Comparison of ENCODE assay signal across 20 cellular contexts in the genomic region with DNA sequence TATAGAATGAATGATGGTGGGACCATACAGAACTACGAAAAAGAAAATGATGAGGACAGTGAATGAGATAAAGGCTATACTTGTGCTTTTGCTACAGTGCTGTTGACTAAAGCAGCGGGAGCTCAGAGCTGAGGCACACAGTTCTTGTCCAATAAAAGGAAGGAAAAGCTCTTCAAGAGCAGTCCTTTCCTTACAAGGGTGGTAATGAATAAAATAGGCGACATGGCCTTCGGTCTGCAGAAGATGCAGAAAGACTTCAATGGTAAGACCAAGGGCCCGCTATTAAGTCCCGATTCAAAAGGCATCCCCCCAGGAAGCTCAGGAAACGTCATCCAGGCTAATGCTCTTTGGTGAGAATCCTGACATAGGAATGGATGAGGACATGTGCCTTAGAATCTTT. TPM values are rescaled to one million over a fixed set of nuclear protein-coding genes. Genes with fewer than 3 reads are reported as not detected.
"Had no signal": no experiment of that assay in that cellular context is flagged by ENCODE, and none has a peak within 500 bp of the region (broad histone marks: within the 10 kb centered on the region; RNA-seq: fewer than 3 reads in every experiment).

No MANE protein-coding gene starts in this region.

- H3K36me3 ChIP-seq: right atrium auricular region, upper lobe of left lung, vagina had no signal

- H2AFZ ChIP-seq: hepatocyte had no signal

- FAIRE-seq: kidney, small intestine had no signal

- H3K27me3 ChIP-seq: dorsolateral prefrontal cortex, hepatocyte, right atrium auricular region, upper lobe of left lung, vagina had no signal

- H3K9me3 ChIP-seq: right atrium auricular region, upper lobe of left lung, vagina had no signal

- ATAC-seq: left colon; left ventricle myocardium superior; naive thymus-derived CD4-positive, alpha-beta T cell; stimulated activated memory B cell treated with anti-CD40 and anti-IgM and Interleukin-4, amounts not matched to agents 10 μg/mL and 1 μg/mL and 100 μg/mL, for 72 hours had no signal

- DNase-seq: central memory CD4-positive, alpha-beta T cell; dorsolateral prefrontal cortex; effector CD8-positive, alpha-beta T cell; foreskin fibroblast; kidney; left colon; left ventricle myocardium superior; mesenchymal stem cell; naive thymus-derived CD4-positive, alpha-beta T cell; nephron progenitor cell; small intestine; stimulated activated CD4-positive, alpha-beta T cell treated with anti-CD3 and anti-CD28 coated beads, Interleukin-4, amount 100 ng/mL, for 1 hour; substantia nigra; upper lobe of left lung had no signal

- H3K4me3 ChIP-seq: coronary artery, dorsolateral prefrontal cortex, hepatocyte, lung, right atrium auricular region, upper lobe of left lung, vagina had no signal

- H3K4me2 ChIP-seq: hepatocyte had no signal

- H3K27ac ChIP-seq: dorsolateral prefrontal cortex, hepatocyte, right atrium auricular region, upper lobe of left lung, vagina had no signal

RNA-seq across cellular contexts. Expression of gene GNG12, which starts 44.4 kb away (rescaled TPM):
- total RNA-seq: naive thymus-derived CD4-positive, alpha-beta T cell had no signal
- polyA plus RNA-seq: naive thymus-derived CD4-positive, alpha-beta T cell had no signal
